ENCODE assay signal across 2 cellular contexts in genomic region chr16:3356118-3356517, GRCh38.
TF ChIP-seq lines count a peak whose summit lies in the region.

No MANE protein-coding gene starts in this region.

TF ChIP-seq in liver, 16 proteins besides CTCF, POLR2A, EP300 and RAD21:
- TF ChIP-seq SP1 (IDR thresholded peaks at IDR 0.05) (no peak), RXRA (IDR thresholded peaks at IDR 0.05) (no peak), NR2F2 (IDR thresholded peaks at IDR 0.05) (no peak), JUND (IDR thresholded peaks at IDR 0.05) (no peak), HNF4A (conservative IDR thresholded peaks at IDR 0.05) (no peak), EGR1 (IDR thresholded peaks at IDR 0.05; ENCODE audit: low read depth in 2 of 2) (no peak), GABPA (IDR thresholded peaks at IDR 0.05 in 1 of 2, conservative IDR thresholded peaks at IDR 0.05 in 1 of 2) (no peak), REST (IDR thresholded peaks at IDR 0.05) (no peak), FOXA1 (IDR thresholded peaks at IDR 0.05) (no peak), FOXA2 (IDR thresholded peaks at IDR 0.05) (no peak), YY1 (IDR thresholded peaks at IDR 0.05) (no peak), HNF4G (IDR thresholded peaks at IDR 0.05) (no peak), TAF1 (conservative IDR thresholded peaks at IDR 0.05) (no peak), ZBTB33 (IDR thresholded peaks at IDR 0.05) (no peak)
- TF ChIP-seq, protein P1, sequence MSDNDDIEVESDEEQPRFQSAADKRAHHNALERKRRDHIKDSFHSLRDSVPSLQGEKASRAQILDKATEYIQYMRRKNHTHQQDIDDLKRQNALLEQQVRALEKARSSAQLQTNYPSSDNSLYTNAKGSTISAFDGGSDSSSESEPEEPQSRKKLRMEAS (IDR thresholded peaks at IDR 0.05) = no peak
- TF ChIP-seq, protein P2, sequence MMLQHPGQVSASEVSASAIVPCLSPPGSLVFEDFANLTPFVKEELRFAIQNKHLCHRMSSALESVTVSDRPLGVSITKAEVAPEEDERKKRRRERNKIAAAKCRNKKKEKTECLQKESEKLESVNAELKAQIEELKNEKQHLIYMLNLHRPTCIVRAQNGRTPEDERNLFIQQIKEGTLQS (IDR thresholded peaks at IDR 0.05) = no peak

TF ChIP-seq in HepG2, 621 proteins besides CTCF, POLR2A, EP300 and RAD21:
- no peak for TF ChIP-seq ZKSCAN8 (CRISPR knock-in tag; IDR thresholded peaks at IDR 0.05; ENCODE audit: borderline replicate concordance)
- TF ChIP-seq RCOR2 (CRISPR knock-in tag; IDR thresholded peaks at IDR 0.05) = no peak
- no peak for TF ChIP-seq ZNF570 (CRISPR knock-in tag; IDR thresholded peaks at IDR 0.05; ENCODE audit: borderline replicate concordance)
- TF ChIP-seq ZNF747 (CRISPR knock-in tag; IDR thresholded peaks at IDR 0.05; ENCODE audit: borderline replicate concordance) = no peak
TF ChIP-seq in HepG2: peak in this region for 0.
